Comparison of ENCODE assay signal across 8 cellular contexts in the genomic region with DNA sequence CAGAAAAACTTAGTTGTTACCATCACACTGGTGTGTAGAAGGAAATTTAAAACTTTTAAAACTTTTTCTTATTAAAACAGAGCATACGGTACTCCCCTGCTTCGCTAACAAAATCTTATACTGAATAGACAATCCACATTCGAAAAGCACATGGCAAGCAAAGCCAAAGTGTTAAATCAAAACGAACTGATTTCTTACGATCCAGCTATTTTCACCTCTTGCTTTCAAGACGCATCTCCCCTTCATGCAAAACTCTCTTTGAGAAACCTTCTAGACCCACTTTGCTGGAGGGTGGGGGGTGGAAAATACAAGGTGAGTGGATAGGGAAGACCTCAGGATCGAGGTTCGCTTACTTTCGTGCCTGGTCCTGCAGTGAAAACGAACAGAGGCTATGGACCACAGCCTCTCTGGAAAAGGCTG. TPM values are rescaled to one million over a fixed set of nuclear protein-coding genes. Genes with fewer than 3 reads are reported as not detected.
DNase-seq lines count a peak whose midpoint lies in the region; ATAC-seq and TF ChIP-seq lines count a peak whose summit lies in the region.

No MANE protein-coding gene starts in this region.

- peak; percentile 1 for ATAC-seq in GM19467 (IDR thresholded peaks at IDR 0.05; ENCODE audit: unreplicated experiment)
- no peak for ATAC-seq in gastrocnemius medialis
- ATAC-seq in GM19023 (IDR thresholded peaks at IDR 0.05; ENCODE audit: unreplicated experiment) = no peak
- ATAC-seq in GM18868 (IDR thresholded peaks at IDR 0.05; ENCODE audit: unreplicated experiment) = no peak

- H3K9me3 ChIP-seq in SJCRH30 (replicated peaks) (no peaks in the 10 kb centered on the region), gastrocnemius medialis (no peaks in the 10 kb centered on the region)

- peak overlapping the region; percentile 93 for H3K27ac ChIP-seq in SJCRH30
- peak overlapping the region; percentile 94 to 97 (median 96) for H3K27ac ChIP-seq in gastrocnemius medialis

- H3K27me3 ChIP-seq in SJCRH30 (no peaks in the 10 kb centered on the region), gastrocnemius medialis (no peaks in the 10 kb centered on the region)

- H3K4me3 ChIP-seq in SJCRH30 (peak overlapping the region; percentile 86), fibroblast of pulmonary artery (replicated peaks; ENCODE audit: low read depth, low read length) (peak overlapping the region; percentile 94), gastrocnemius medialis (peak overlapping the region; percentile 68 to 99 (median 90))

- peaks cover 14% of the 10 kb centered on the region for H3K4me1 ChIP-seq in SJCRH30
- H3K4me1 ChIP-seq in gastrocnemius medialis = peaks cover 57 to 63% of the 10 kb centered on the region in 2 donors

- in situ Hi-C loops in gastrocnemius medialis (cut with MboI; ENCODE audit: low sequenced_read_pairs in 4 of 4) = loop anchor here in 2 of 4 donors (5.0 to 10.0 kb wide), 2 partner anchors 75 to 87 kb away; partner anchors contain the start of genes MED21 (in 1 of the 2) and TM7SF3 (in 1 of the 2)

- TF ChIP-seq POLR2A in gastrocnemius medialis (IDR thresholded peaks at IDR 0.05) = no peak

- H3K36me3 ChIP-seq in SJCRH30 (no peaks in the 10 kb centered on the region), gastrocnemius medialis (no peaks in the 10 kb centered on the region)

- intact Hi-C loops in gastrocnemius medialis (cut with DNase I; ENCODE audit: low total_unique reads) = loop anchor here (5.0 to 10.0 kb wide), 2 partner anchors 587 to 1255 kb away; partner anchors contain the start of genes CCDC91 and PPFIBP1

- TF ChIP-seq CTCF in fibroblast of pulmonary artery (IDR thresholded peaks at IDR 0.05; ENCODE audit: low read length, missing control alignments) (no peak), gastrocnemius medialis (IDR thresholded peaks at IDR 0.05 in 4 of 5, conservative IDR thresholded peaks at IDR 0.05 in 1 of 5) (no peak)

- DNase-seq in SJCRH30 (no peak), fibroblast of pulmonary artery (ENCODE audit: low read depth) (no peak), gastrocnemius medialis (no peak), NCI-H1417 treated with DMSO at 0.1 percent for 48 hours (lab: John Stamatoyannopoulos, UW) (no peak), NCI-H1048 (lab: John Stamatoyannopoulos, UW) (no peak)

RNA-seq across cellular contexts. Expression of gene INTS13, which starts 0.3 kb away (rescaled TPM):
- 48.1 and 70.8 TPM in 2 replicates for total RNA-seq in SJCRH30 (2014; rRNA removed; shearing (Covaris generic))
- 10 to 100 TPM; 21.3 to 39.9 (median 32.7) TPM for total RNA-seq in gastrocnemius medialis

RNA-seq across cellular contexts. Expression of gene FGFR1OP2, which starts 0.8 kb away (rescaled TPM):
- 53.1 and 56.3 TPM in 2 replicates for total RNA-seq in SJCRH30 (2014; rRNA removed; shearing (Covaris generic))
- total RNA-seq in gastrocnemius medialis = 10 to 100 TPM; 43.8 to 56.4 (median 45.9) TPM
